In the genomic region with DNA sequence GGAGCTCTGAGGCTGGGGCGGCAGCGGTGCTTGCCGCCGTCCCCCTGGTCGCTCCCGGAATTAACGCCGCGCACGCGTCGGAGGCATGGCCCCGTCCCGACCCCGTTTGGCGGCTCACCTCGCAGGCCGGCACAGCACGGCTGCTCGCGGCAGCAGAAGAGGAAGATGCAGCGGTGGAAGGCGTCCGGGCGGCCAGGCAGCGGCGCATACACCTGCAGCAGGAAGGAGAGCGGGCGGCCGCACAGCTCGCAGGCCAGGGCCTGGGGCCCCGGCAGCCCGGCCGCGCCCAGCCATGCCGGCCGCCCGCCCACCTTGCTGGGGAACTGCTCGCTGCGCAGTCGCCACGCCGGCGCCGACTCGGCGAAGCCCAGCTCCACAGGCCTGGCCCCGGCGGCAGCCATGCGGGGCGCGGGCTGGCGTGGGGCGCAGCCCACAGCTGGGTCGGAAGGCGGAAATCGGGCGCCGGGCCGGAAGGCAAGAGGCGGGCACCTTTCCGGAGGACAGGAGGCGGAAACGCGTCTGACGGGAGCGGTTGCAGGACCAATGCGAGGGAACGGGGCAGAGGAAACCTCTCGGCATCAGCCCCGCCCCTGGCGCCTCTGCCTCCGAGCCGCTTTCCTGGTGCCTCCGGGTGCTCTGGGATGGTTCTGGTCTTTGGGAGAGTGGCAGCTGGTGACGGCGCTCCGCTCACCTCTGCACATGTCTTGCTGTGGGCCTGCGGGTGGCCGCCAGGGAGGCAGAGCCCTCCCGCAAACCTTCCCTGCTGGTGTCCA, we compare ENCODE assay signal across 8 cellular contexts. TPM values are rescaled to one million over a fixed set of nuclear protein-coding genes. Genes with fewer than 3 reads are reported as not detected.
DNase-seq lines count a peak whose midpoint lies in the region; ATAC-seq and TF ChIP-seq lines count a peak whose summit lies in the region.

A gene with protein sequence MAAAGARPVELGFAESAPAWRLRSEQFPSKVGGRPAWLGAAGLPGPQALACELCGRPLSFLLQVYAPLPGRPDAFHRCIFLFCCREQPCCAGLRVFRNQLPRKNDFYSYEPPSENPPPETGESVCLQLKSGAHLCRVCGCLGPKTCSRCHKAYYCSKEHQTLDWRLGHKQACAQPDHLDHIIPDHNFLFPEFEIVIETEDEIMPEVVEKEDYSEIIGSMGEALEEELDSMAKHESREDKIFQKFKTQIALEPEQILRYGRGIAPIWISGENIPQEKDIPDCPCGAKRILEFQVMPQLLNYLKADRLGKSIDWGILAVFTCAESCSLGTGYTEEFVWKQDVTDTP (minus strand): TSS at position 457 of the 773 bp plus-strand sequence. CDS start 56 bp downstream, at position 401.

- H3K4me1 ChIP-seq in PC-3 (ENCODE audit: insufficient read depth, low read length) (peaks cover 4% of the 10 kb centered on the region; the same call in 1 of the 2 replicates), mucosa of stomach (ENCODE audit: control insufficient read depth, insufficient read depth, low read length) (peaks cover 7% of the 10 kb centered on the region)

- CTCF ChIA-PET in PC-3 (lab: Charles Lee): no interaction called here

- peak; percentile 94 for TF ChIP-seq POLR2A in erythroblast (IDR thresholded peaks at IDR 0.05; ENCODE audit: low read length)

- H3K36me3 ChIP-seq in PC-3 (ENCODE audit: low read depth, low read length): peaks cover 11% of the 10 kb centered on the region
- H3K36me3 ChIP-seq in mucosa of stomach (ENCODE audit: control insufficient read depth, insufficient read depth, low read length): peaks cover 7% of the 10 kb centered on the region

- H3K9me2 ChIP-seq in PC-3 (replicated peaks; ENCODE audit: low read length): no peaks in the 10 kb centered on the region

- peak within 1 kb of the TSS; percentile 42 for H3K27ac ChIP-seq in PC-3 (ENCODE audit: low read length)

- no peak for TF ChIP-seq CTCF in PC-3 (conservative IDR thresholded peaks at IDR 0.05; ENCODE audit: low read depth, low read length)

- peak within 1 kb of the TSS; percentile 95 for H3K9ac ChIP-seq in PC-3 (ENCODE audit: low read length)
- H3K9ac ChIP-seq in mucosa of stomach (ENCODE audit: low read length): peak within 1 kb of the TSS; percentile 76

- intact Hi-C loops in PC-3 (cut with micrococcal nuclease): no loop called here

- H3K79me2 ChIP-seq in PC-3 (ENCODE audit: low read length): peaks cover 18% of the 10 kb centered on the region

- DNase-seq in DMS153 (lab: John Stamatoyannopoulos, UW) (peak; percentile 87), PC-3 (peak; percentile 88), erythroblast (lab: John Stamatoyannopoulos, UW) (peak; percentile 92 to 93)
- peak; percentile 88 for DNase-seq in Jurkat, Clone E6-1 (ENCODE audit: low read depth, low spot score)
- DNase-seq in activated T-cell treated with anti-CD3 and anti-CD28 coated beads, Interleukin-2, amount 50 U/mL, for 1 hour: peak; percentile 89
- DNase-seq in stimulated activated CD8-positive, alpha-beta memory T cell treated with anti-CD3 and anti-CD28 coated beads, Interleukin-7, amount 100 ng/mL, for 1 hour (ENCODE audit: low read depth in 2 of 2): peak; percentile 75 to 83

- H3K9me3 ChIP-seq in PC-3 (ENCODE audit: low read length) (no peaks in the 10 kb centered on the region), mucosa of stomach (ENCODE audit: control insufficient read depth, low read length) (no peaks in the 10 kb centered on the region)

- no peaks in the 10 kb centered on the region for H3F3A ChIP-seq in PC-3 (ENCODE audit: low read length, unreplicated experiment)

- no peaks in the 10 kb centered on the region; the same call in 1 of the 2 replicates for H4K20me1 ChIP-seq in PC-3 (ENCODE audit: low read length)

- no TSS peak for BruUV-seq in PC-3 (replicated peaks; lab: Mats Ljungman, UMichigan)

- peak within 1 kb of the TSS; percentile 98 for H2AFZ ChIP-seq in PC-3 (ENCODE audit: low read length)

- H3K4me3 ChIP-seq in Jurkat, Clone E6-1 (ENCODE audit: low read length): peak within 1 kb of the TSS; percentile 74
- H3K4me3 ChIP-seq in PC-3 (ENCODE audit: low read length) (peak within 1 kb of the TSS; percentile 97), mucosa of stomach (ENCODE audit: low read length) (peak within 1 kb of the TSS; percentile 91)

- POLR2A ChIA-PET in PC-3 (lab: Charles Lee; ENCODE audit: unreplicated experiment): interaction anchor here (0.7 kb wide), 1 partner anchor 377 kb away, joined by 3 read pairs; no protein-coding TSS in a partner anchor

- peak within 1 kb of the TSS; percentile 96 for H3K4me2 ChIP-seq in PC-3 (ENCODE audit: low read length)

- ATAC-seq in GM21619 (IDR thresholded peaks at IDR 0.05; ENCODE audit: unreplicated experiment): peak; percentile 97
- ATAC-seq in PC-3: peak; percentile 94

- no peaks in the 10 kb centered on the region for H3K27me3 ChIP-seq in PC-3 (ENCODE audit: low read length)
- H3K27me3 ChIP-seq in mucosa of stomach (ENCODE audit: control insufficient read depth, insufficient read depth, low read length): no peaks in the 10 kb centered on the region

RNA-seq across cellular contexts. Expression of the gene that starts here (rescaled TPM):
- 174 TPM for polyA plus RNA-seq in Jurkat, Clone E6-1 (2012; ENCODE audit: insufficient read depth, insufficient read length)
- total RNA-seq in PC-3 (2014; rRNA removed): 77.2 and 95.4 TPM in 2 replicates

Comparison
In these comparisons a context has a peak if more than half of its experiments do, and no peak if none do; other contexts are left out.
1. Peak in every context shown above with its lines: DNase-seq, ATAC-seq, H3K4me3 ChIP-seq and H3K27ac ChIP-seq.